22 cellular contexts compared by ENCODE assay signal in the genomic region with DNA sequence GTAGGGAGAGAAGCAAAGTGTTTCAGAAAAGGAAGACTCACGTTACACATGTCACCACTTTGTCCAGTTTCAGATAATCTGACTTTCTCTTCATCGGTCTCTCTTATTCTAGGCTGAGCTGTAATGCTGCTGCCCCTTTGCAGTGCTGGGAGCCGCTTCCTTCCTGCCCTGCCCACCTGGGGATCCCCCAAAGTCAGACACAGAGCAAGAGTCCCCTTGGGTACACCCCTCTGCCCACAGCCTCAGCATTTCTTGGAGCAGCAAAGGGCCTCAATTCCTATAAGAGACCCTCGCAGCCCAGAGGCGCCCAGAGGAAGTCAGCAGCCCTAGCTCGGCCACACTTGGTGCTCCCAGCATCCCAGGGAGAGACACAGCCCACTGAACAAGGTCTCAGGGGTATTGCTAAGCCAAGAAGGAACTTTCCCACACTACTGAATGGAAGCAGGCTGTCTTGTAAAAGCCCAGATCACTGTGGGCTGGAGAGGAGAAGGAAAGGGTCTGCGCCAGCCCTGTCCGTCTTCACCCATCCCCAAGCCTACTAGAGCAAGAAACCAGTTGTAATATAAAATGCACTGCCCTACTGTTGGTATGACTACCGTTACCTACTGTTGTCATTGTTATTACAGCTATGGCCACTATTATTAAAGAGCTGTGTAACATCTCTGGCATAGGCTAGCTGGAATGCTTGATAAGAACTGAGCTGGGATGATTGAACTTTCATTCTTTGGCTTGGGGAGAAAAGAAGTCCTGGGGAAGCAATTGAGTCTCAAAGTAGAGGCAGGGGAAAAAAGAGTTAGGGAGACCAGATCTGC. TPM values are rescaled to one million over a fixed set of nuclear protein-coding genes. Genes with fewer than 3 reads are reported as not detected.
DNase-seq lines count a peak whose midpoint lies in the region; ATAC-seq and TF ChIP-seq lines count a peak whose summit lies in the region.
"Had no signal": no experiment of that assay in that cellular context is flagged by ENCODE, and none has a peak within 500 bp of the region (broad histone marks: within the 10 kb centered on the region; RNA-seq: fewer than 3 reads in every experiment).

No MANE protein-coding gene starts in this region.

- peaks cover 4% of the 10 kb centered on the region for H3K27me3 Mint-ChIP-seq in activated naive CD8-positive, alpha-beta T cell treated with anti-CD3 and anti-CD28 coated beads for 36 hours
- peaks cover 9% of the 10 kb centered on the region for H3K27me3 Mint-ChIP-seq in neural crest cell (ENCODE audit: low read depth)

- H3K4me3 ChIP-seq in vagina = no peak overlapping the region
- H3K4me3 ChIP-seq: ascending aorta had no signal

- H3K27ac ChIP-seq in vagina = no peak overlapping the region
- H3K27ac ChIP-seq: ascending aorta, C4-2B, VCaP had no signal

- H3K9me3 ChIP-seq in vagina = no peaks in the 10 kb centered on the region
- H3K9me3 ChIP-seq: ascending aorta had no signal

- peaks cover 10% of the 10 kb centered on the region for H3K9me3 Mint-ChIP-seq in activated naive CD8-positive, alpha-beta T cell treated with anti-CD3 and anti-CD28 coated beads for 36 hours
- peaks cover 4% of the 10 kb centered on the region for H3K9me3 Mint-ChIP-seq in neural crest cell

- no peaks in the 10 kb centered on the region for H3K36me3 ChIP-seq in vagina
- H3K36me3 ChIP-seq: ascending aorta had no signal

- H3K27ac Mint-ChIP-seq in activated naive CD8-positive, alpha-beta T cell treated with anti-CD3 and anti-CD28 coated beads for 36 hours = peak overlapping the region; percentile 83
- H3K27ac Mint-ChIP-seq in neural crest cell (ENCODE audit: unreplicated experiment) = peak overlapping the region; percentile 3
- H3K27ac Mint-ChIP-seq: naive thymus-derived CD4-positive, alpha-beta T cell had no signal

- H3K36me3 Mint-ChIP-seq in activated naive CD8-positive, alpha-beta T cell treated with anti-CD3 and anti-CD28 coated beads for 36 hours = no peaks in the 10 kb centered on the region
- H3K36me3 Mint-ChIP-seq in neural crest cell (ENCODE audit: low read depth) = peaks cover 2% of the 10 kb centered on the region

- TF ChIP-seq POLR2A in vagina (IDR thresholded peaks at IDR 0.05) = no peak

- DNase-seq in activated naive CD8-positive, alpha-beta T cell treated with anti-CD3 and anti-CD28 coated beads for 36 hours = peak; percentile 69
- no peak for DNase-seq in neural crest cell (ENCODE audit: low read depth, low spot score)
- DNase-seq in NCI-H2107 (lab: John Stamatoyannopoulos, UW) = no peak
- DNase-seq in COR-L47 (lab: John Stamatoyannopoulos, UW) = no peak
- no peak for DNase-seq in vagina (ENCODE audit: extremely low spot score in 2 of 2)
- DNase-seq in RPMI8226 = no peak
- DNase-seq: dermis blood vessel endothelial cell; hypothalamus; MV-4-11; naive thymus-derived CD4-positive, alpha-beta T cell; retina; stimulated activated CD4-positive, alpha-beta T cell treated with anti-CD3 and anti-CD28 coated beads, Interleukin-4, amount 100 ng/mL, for 24 hours; stimulated activated naive CD4-positive, alpha-beta T cell treated with Interleukin-2 at 50 U/mL for 16 hours had no signal

- peak overlapping the region; percentile 53 for H3K4me3 Mint-ChIP-seq in activated naive CD8-positive, alpha-beta T cell treated with anti-CD3 and anti-CD28 coated beads for 36 hours
- H3K4me3 Mint-ChIP-seq in neural crest cell = no peak overlapping the region

- ATAC-seq in GM18873 (IDR thresholded peaks at IDR 0.05; ENCODE audit: low FRiP score, unreplicated experiment) (peak; percentile 55), HG02610 (IDR thresholded peaks at IDR 0.05; ENCODE audit: unreplicated experiment) (peak; percentile 44)
- ATAC-seq: HCT116; left lobe of liver; naive thymus-derived CD4-positive, alpha-beta T cell had no signal

- TF ChIP-seq CTCF in neural crest cell (conservative IDR thresholded peaks at IDR 0.05) = no peak
- TF ChIP-seq CTCF in vagina (IDR thresholded peaks at IDR 0.05) = no peak

- peaks cover 28% of the 10 kb centered on the region for H3K4me1 Mint-ChIP-seq in activated naive CD8-positive, alpha-beta T cell treated with anti-CD3 and anti-CD28 coated beads for 36 hours
- H3K4me1 Mint-ChIP-seq in neural crest cell = no peaks in the 10 kb centered on the region

- H3K4me1 ChIP-seq in vagina = no peaks in the 10 kb centered on the region
- H3K4me1 ChIP-seq: ascending aorta had no signal

- intact Hi-C loops in vagina (cut with DNase I) = no loop called here

- no peaks in the 10 kb centered on the region for H3K27me3 ChIP-seq in vagina
- H3K27me3 ChIP-seq: ascending aorta had no signal

RNA-seq across cellular contexts. Expression of a gene that starts 31.2 kb away (rescaled TPM):
- not detected for total RNA-seq in activated naive CD8-positive, alpha-beta T cell treated with anti-CD3 and anti-CD28 coated beads for 36 hours
- not detected in 2 replicates for total RNA-seq in neural crest cell
- total RNA-seq in vagina = not detected
- total RNA-seq: ascending aorta, Daoy, dermis blood vessel endothelial cell, SK-MEL-5 had no signal

RNA-seq across cellular contexts. Expression of a gene that starts 34.6 kb away (rescaled TPM):
- under 1 TPM; 0.41 to 0.58 TPM for total RNA-seq in activated naive CD8-positive, alpha-beta T cell treated with anti-CD3 and anti-CD28 coated beads for 36 hours
- 2.0 and 2.4 TPM in 2 replicates for total RNA-seq in neural crest cell
- 0.98 TPM for total RNA-seq in vagina
- total RNA-seq: dermis blood vessel endothelial cell, SK-MEL-5 had no signal

RNA-seq across cellular contexts. Expression of a gene that starts 41.1 kb away (rescaled TPM):
- not detected for total RNA-seq in activated naive CD8-positive, alpha-beta T cell treated with anti-CD3 and anti-CD28 coated beads for 36 hours
- total RNA-seq in neural crest cell (not detected in 2 replicates), vagina (20.9 TPM)
- total RNA-seq: ascending aorta; Daoy; dermis blood vessel endothelial cell; left lobe of liver; naive thymus-derived CD4-positive, alpha-beta T cell; SK-MEL-5 had no signal

RNA-seq across cellular contexts. Expression of a gene that starts 58.4 kb away (rescaled TPM):
- not detected for total RNA-seq in activated naive CD8-positive, alpha-beta T cell treated with anti-CD3 and anti-CD28 coated beads for 36 hours
- total RNA-seq in neural crest cell = 0.40 and 0.43 TPM in 2 replicates
- total RNA-seq in vagina = 0.49 TPM
- total RNA-seq: Daoy; left lobe of liver; naive thymus-derived CD4-positive, alpha-beta T cell; SK-MEL-5 had no signal

Comparison
In these comparisons a context has a peak if more than half of its experiments do, and no peak if none do; other contexts are left out.
1. RNA of a gene that starts 41.1 kb away (total RNA-seq): 20.9 TPM in vagina (single experiment); not detected in neural crest cell and not detected in activated naive CD8-positive, alpha-beta T cell treated with anti-CD3 and anti-CD28 coated beads for 36 hours; every median in the first group is over 10 times any median in the second.